ENCODE assay signal across 16 cellular contexts in the genomic region with DNA sequence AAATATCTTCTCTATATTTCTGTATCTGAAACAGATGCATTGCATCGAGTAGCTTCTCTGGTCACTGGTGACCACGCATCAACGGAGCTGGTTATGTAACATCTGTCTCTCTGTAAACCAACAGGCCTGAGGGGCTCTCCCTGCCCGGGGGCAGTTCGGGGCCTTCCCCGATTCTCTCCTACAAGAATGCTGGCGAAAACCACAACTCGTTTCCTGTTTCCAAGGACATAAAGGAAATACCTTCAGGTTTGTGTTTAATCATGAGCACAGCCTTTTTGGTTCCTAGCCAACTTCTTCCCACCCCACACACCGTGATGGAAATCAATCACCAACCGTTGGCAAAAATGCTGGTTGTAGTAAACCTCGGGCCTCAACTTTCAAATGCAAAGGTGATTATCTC. TPM values are rescaled to one million over a fixed set of nuclear protein-coding genes. Genes with fewer than 3 reads are reported as not detected.
A peak's percentile ranks its signal among the peaks of the same experiment; 100 is the strongest.
DNase-seq lines count a peak whose midpoint lies in the region; ATAC-seq and TF ChIP-seq lines count a peak whose summit lies in the region.
"Had no signal": no experiment of that assay in that cellular context is flagged by ENCODE, and none has a peak within 500 bp of the region (broad histone marks: within the 10 kb centered on the region; RNA-seq: fewer than 3 reads in every experiment).

No MANE protein-coding gene starts in this region.

- H3K4me3 ChIP-seq in SK-N-SH (ENCODE audit: low read depth in 2 of 2, low read length in 1 of 2) (no peak overlapping the region), kidney epithelial cell (ENCODE audit: low read depth, low read length) (no peak overlapping the region)

- no peak overlapping the region for H2AFZ ChIP-seq in SK-N-SH (ENCODE audit: low read depth)

- H4K20me1 ChIP-seq in SK-N-SH (ENCODE audit: insufficient read depth) = no peaks in the 10 kb centered on the region

- H3K27me3 ChIP-seq in SK-N-SH (ENCODE audit: insufficient read depth) (no peaks in the 10 kb centered on the region), kidney epithelial cell (ENCODE audit: control insufficient read depth, insufficient read depth, low read length) (no peaks in the 10 kb centered on the region)
- H3K27me3 ChIP-seq: BE2C had no signal

- no peak for TF ChIP-seq RAD21 in SK-N-SH (IDR thresholded peaks at IDR 0.05; ENCODE audit: low read length)

- H3K36me3 ChIP-seq in SK-N-SH (replicated peaks in 1 of 2; ENCODE audit: control insufficient read depth in 1 of 2, insufficient read depth in 2 of 2, low read length in 1 of 2) (peaks cover 0 to 38% of the 10 kb centered on the region in 2 experiments), kidney epithelial cell (ENCODE audit: control insufficient read depth, insufficient read depth, low read length) (no peaks in the 10 kb centered on the region)

- DNase-seq in GM13977 (ENCODE audit: low spot score) (peak; percentile 50), SK-N-SH (no peak), kidney epithelial cell (ENCODE audit: low read depth) (peak; percentile 74), cerebellar cortex (ENCODE audit: low spot score) (no peak), Right ventricle myocardium inferior (ENCODE audit: missing footprints) (no peak), cortex of kidney (lab: John Stamatoyannopoulos, UW) (no peak)
- no peak for DNase-seq in activated T-cell treated with anti-CD3 and anti-CD28 coated beads, Interleukin-2, amount 50 U/mL, for 48 hours
- DNase-seq: BE2C; central memory CD4-positive, alpha-beta T cell; DMS79 treated with DMSO at 0.1 percent for 48 hours; left ventricle myocardium superior; NCI-H1694; NCI-H524; SHP77; stimulated activated naive CD8-positive, alpha-beta T cell treated with anti-CD3 and anti-CD28 coated beads, Interleukin-15, amount 100 ng/mL, for 72 hours had no signal

- peaks cover 58% of the 10 kb centered on the region for H3K79me2 ChIP-seq in SK-N-SH (ENCODE audit: insufficient read depth)

- H3K4me2 ChIP-seq in SK-N-SH = peak overlapping the region; percentile 66; the same call in 1 of the 2 replicates

- no peaks in the 10 kb centered on the region for H3K9me2 ChIP-seq in SK-N-SH

- H3K9me3 ChIP-seq in SK-N-SH = no peaks in the 10 kb centered on the region
- H3K9me3 ChIP-seq: BE2C had no signal

- CTCF ChIA-PET in SK-N-SH (lab: Yijun Ruan, JAX) = no interaction called here

- POLR2A ChIA-PET in SK-N-SH (lab: Yijun Ruan, JAX) = no interaction called here

- peak; percentile 36 for ATAC-seq in HG03342 (IDR thresholded peaks at IDR 0.05; ENCODE audit: unreplicated experiment)
- no peak for ATAC-seq in Right ventricle myocardium inferior
- ATAC-seq: left ventricle myocardium superior; stimulated activated naive CD8-positive, alpha-beta T cell treated with anti-CD3 and anti-CD28 coated beads, Interleukin-15, amount 100 ng/mL, for 72 hours had no signal

- H3K27ac ChIP-seq in SK-N-SH (ENCODE audit: low read depth in 2 of 2, low read length in 1 of 2) = peak overlapping the region in 1 of 2 experiments; percentile 97; a peak in 2 of 4 replicates

- in situ Hi-C loops in GM13977 (cut with MboI; ENCODE audit: low pct_unique_long_range_greater_than_20kb, low sequenced_read_pairs, unreplicated experiment) = no loop called here

- WGBS in SK-N-SH (ENCODE audit: low lambda C conversion rate) = 10% methylated on average over 11 of the region's 11 CpGs

- H3K4me1 ChIP-seq in SK-N-SH (ENCODE audit: control insufficient read depth in 1 of 2, insufficient read depth in 2 of 2, low read depth in 1 of 2, low read length in 1 of 2) = peaks cover 3 to 52% of the 10 kb centered on the region in 2 experiments; a peak in 3 of 4 replicates

- peak in 1 of 2 experiments; percentile 80; a peak in 1 of 4 replicates for TF ChIP-seq EP300 in SK-N-SH (IDR thresholded peaks at IDR 0.05; ENCODE audit: borderline replicate concordance in 1 of 2, low read depth in 1 of 2, low read length in 1 of 2)

- intact Hi-C loops in Right ventricle myocardium inferior (cut with DNase I) = no loop called here

- TF ChIP-seq CTCF in GM13977 (IDR thresholded peaks at IDR 0.05; ENCODE audit: extremely low read depth, insufficient read depth, missing control alignments) (no peak), SK-N-SH (IDR thresholded peaks at IDR 0.05) (no peak), kidney epithelial cell (IDR thresholded peaks at IDR 0.05; ENCODE audit: insufficient read depth, low read length, poor library complexity, severe bottlenecking) (no peak)

- H3K9ac ChIP-seq in SK-N-SH = peak overlapping the region; percentile 38; the same call in 1 of the 2 replicates

- H3F3A ChIP-seq in SK-N-SH (replicated peaks; ENCODE audit: insufficient read depth) = peaks cover 74% of the 10 kb centered on the region

TF ChIP-seq in SK-N-SH, 30 proteins besides CTCF, POLR2A, EP300 and RAD21 (continues in another document):
- TF ChIP-seq USF1 (IDR thresholded peaks at IDR 0.05; ENCODE audit: borderline replicate concordance, low read depth) (no peak), YY1 (IDR thresholded peaks at IDR 0.05; ENCODE audit: low read depth) (no peak), MEF2A (IDR thresholded peaks at IDR 0.05; ENCODE audit: borderline replicate concordance, low read depth) (no peak), CHD2 (IDR thresholded peaks at IDR 0.05; ENCODE audit: low read length, partially characterized antibody) (no peak), FOXM1 (IDR thresholded peaks at IDR 0.05; ENCODE audit: low read depth) (no peak), RXRA (IDR thresholded peaks at IDR 0.05; ENCODE audit: borderline replicate concordance, low read depth) (peak; percentile 51; the same call in 1 of the 2 replicates), SMC3 (IDR thresholded peaks at IDR 0.05; ENCODE audit: low read depth, low read length) (no peak), MXI1 (IDR thresholded peaks at IDR 0.05; ENCODE audit: low read depth, low read length) (no peak), NFIC (IDR thresholded peaks at IDR 0.05; ENCODE audit: borderline replicate concordance) (peak; percentile 88), TCF12 (IDR thresholded peaks at IDR 0.05) (peak; percentile 78), TAF1 (IDR thresholded peaks at IDR 0.05; ENCODE audit: borderline replicate concordance, low read depth, low read length) (no peak), REST (IDR thresholded peaks at IDR 0.05; ENCODE audit: low read depth, low read length) (no peak; the same call in 1 of the 2 replicates), GATA2 (CRISPR knock-in tag; IDR thresholded peaks at IDR 0.05) (no peak), MAX (IDR thresholded peaks at IDR 0.05; ENCODE audit: low read depth) (no peak), JUND (IDR thresholded peaks at IDR 0.05) (peak; percentile 40; the same call in 1 of the 2 replicates), SIN3A (IDR thresholded peaks at IDR 0.05; ENCODE audit: borderline replicate concordance, low read depth, low read length) (no peak)
- TF ChIP-seq, protein P1, sequence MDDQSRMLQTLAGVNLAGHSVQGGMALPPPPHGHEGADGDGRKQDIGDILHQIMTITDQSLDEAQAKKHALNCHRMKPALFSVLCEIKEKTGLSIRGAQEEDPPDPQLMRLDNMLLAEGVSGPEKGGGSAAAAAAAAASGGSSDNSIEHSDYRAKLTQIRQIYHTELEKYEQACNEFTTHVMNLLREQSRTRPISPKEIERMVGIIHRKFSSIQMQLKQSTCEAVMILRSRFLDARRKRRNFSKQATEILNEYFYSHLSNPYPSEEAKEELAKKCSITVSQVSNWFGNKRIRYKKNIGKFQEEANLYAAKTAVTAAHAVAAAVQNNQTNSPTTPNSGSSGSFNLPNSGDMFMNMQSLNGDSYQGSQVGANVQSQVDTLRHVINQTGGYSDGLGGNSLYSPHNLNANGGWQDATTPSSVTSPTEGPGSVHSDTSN (IDR thresholded peaks at IDR 0.05) = peak; percentile 74

RNA-seq across cellular contexts. Expression of gene GDNF, which starts 25.1 kb away (rescaled TPM):
- 8.4 and 9.0 TPM in 2 replicates for polyA plus RNA-seq in SK-N-SH (2012; rRNA removed)
- 8.8 and 9.4 TPM in 2 replicates for polyA plus RNA-seq in SK-N-SH (2012; cell fraction: cytosol; rRNA removed)
- polyA plus RNA-seq in SK-N-SH (2012; cell fraction: nucleus; rRNA removed) = 15.7 and 17.8 TPM in 2 replicates
- total RNA-seq in kidney epithelial cell = 0.41 and 1.0 TPM in 2 replicates
- not detected for total RNA-seq in Right ventricle myocardium inferior

Comparison
In these comparisons a context has a peak if more than half of its experiments do, and no peak if none do; other contexts are left out.
1. DNase-seq: peak in GM13977 (single experiment) and kidney epithelial cell (single experiment); none in SK-N-SH (single experiment), cerebellar cortex (single experiment), Right ventricle myocardium inferior (single experiment), cortex of kidney (single experiment) and activated T-cell treated with anti-CD3 and anti-CD28 coated beads, Interleukin-2, amount 50 U/mL, for 48 hours (0 of 2).